ENCODE assay signal across 24 cellular contexts in the genomic region with DNA sequence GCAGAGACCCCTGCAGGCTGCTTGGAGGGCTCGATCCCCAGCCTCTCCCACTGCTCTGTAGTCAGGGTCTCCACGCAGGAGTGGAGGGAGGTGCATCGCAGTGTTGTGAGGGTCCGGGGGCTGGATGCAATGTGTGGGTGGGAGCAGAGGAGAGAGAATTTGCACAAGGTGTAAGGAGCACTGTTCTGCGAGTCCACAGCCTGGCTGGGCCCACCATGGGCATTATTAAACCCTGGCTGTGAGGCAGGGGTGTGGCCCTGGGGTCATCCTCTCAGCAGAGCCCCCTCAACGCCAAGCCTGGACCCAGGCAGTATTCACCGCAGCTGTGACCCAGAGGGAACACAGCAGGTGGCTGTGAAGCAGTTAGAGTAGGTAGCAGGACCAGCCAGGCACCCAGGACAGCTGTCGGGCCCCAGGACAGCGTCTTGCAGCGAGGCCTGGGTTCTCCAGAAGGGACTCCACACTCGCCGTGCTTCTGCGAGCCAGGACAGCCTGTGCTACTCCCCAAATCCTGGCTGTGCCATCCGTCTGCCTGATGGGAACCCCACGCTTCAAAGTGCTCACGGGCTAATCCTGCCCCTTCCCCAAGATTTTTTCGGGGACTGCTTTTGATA.
"Had no signal": no experiment of that assay in that cellular context is flagged by ENCODE, and none has a peak within 500 bp of the region (broad histone marks: within the 10 kb centered on the region; RNA-seq: fewer than 3 reads in every experiment).

No MANE protein-coding gene starts in this region.

- ATAC-seq: activated CD8-positive, alpha-beta memory T cell treated with anti-CD3 and anti-CD28 coated beads, Interleukin-2, amount 10 ng/mL, durations not matched to agents 7 days and 5 days; activated CD8-positive, alpha-beta T cell treated with anti-CD3 and anti-CD28 coated beads, Interleukin-2, amount 10 ng/mL, durations not matched to agents 7 days and 5 days; activated naive CD8-positive, alpha-beta T cell treated with anti-CD3 and anti-CD28 coated beads, Interleukin-2, amount 50 U/mL, for 24 hours; esophagus mucosa; heart left ventricle; left colon; naive thymus-derived CD8-positive, alpha-beta T cell had no signal

- H3K4me2 ChIP-seq: smooth muscle cell had no signal

- H3K9me3 ChIP-seq: breast epithelium, heart left ventricle, sigmoid colon, suprapubic skin, tibial artery had no signal

- H3K4me3 ChIP-seq: breast epithelium, heart left ventricle, sigmoid colon, smooth muscle cell, suprapubic skin, tibial artery had no signal

- H3K36me3 ChIP-seq: breast epithelium, heart left ventricle, sigmoid colon, suprapubic skin, tibial artery had no signal

- H3K27me3 ChIP-seq: breast epithelium, heart left ventricle, sigmoid colon, suprapubic skin, tibial artery had no signal

- H3K27ac ChIP-seq: breast epithelium, heart left ventricle, sigmoid colon, suprapubic skin had no signal

- DNase-seq: activated CD4-positive, alpha-beta T cell treated with anti-CD3 and anti-CD28 coated beads for 1 hour; activated CD8-positive, alpha-beta memory T cell treated with anti-CD3 and anti-CD28 coated beads, Interleukin-2, amount 10 ng/mL, durations not matched to agents 7 days and 5 days; activated CD8-positive, alpha-beta T cell treated with anti-CD3 and anti-CD28 coated beads, Interleukin-2, amount 10 ng/mL, durations not matched to agents 7 days and 5 days; activated naive CD8-positive, alpha-beta T cell treated with anti-CD3 and anti-CD28 coated beads, Interleukin-2, amount 50 U/mL, for 24 hours; activated T-cell treated with anti-CD3 and anti-CD28 coated beads, Interleukin-2, amount 50 U/mL, for 48 hours; amygdala; central memory CD4-positive, alpha-beta T cell; endodermal cell; foreskin fibroblast; heart left ventricle; hypothalamus; immature natural killer cell; kidney; left colon; mammary epithelial cell; naive thymus-derived CD8-positive, alpha-beta T cell; sigmoid colon; stimulated activated naive CD4-positive, alpha-beta T cell; T-helper 2 cell; tibial artery had no signal
